ENCODE assay signal across 15 cellular contexts in the genomic region with DNA sequence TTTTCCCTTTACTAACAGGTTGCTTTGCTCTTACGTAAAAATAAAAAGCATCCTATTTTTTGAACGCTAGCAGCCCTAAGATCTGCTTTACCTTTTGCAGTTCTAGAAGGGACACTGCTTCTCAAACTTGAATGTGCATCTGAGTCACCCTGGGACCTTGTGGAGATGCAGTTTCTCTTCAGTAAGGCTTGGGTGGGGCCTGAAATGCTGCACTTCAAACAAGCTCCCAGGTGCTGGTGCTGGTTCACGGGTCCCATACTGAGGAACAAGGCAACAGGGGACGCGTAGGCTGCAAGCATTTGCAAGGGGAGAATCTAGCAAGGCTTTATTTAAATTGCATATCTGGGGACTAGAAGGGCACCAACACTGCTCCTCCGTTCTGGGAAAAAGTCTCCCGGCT. TPM values are rescaled to one million over a fixed set of nuclear protein-coding genes. Genes with fewer than 3 reads are reported as not detected.
DNase-seq lines count a peak whose midpoint lies in the region; ATAC-seq, FAIRE-seq and TF ChIP-seq lines count a peak whose summit lies in the region.
"Had no signal": no experiment of that assay in that cellular context is flagged by ENCODE, and none has a peak within 500 bp of the region (broad histone marks: within the 10 kb centered on the region; RNA-seq: fewer than 3 reads in every experiment).

No MANE protein-coding gene starts in this region.

- TF ChIP-seq EP300 in transverse colon (IDR thresholded peaks at IDR 0.05; ENCODE audit: low read depth), result no peak

- H3K27me3 Mint-ChIP-seq in Caco-2 (ENCODE audit: insufficient read depth, unreplicated experiment), result no peaks in the 10 kb centered on the region
- no peaks in the 10 kb centered on the region for H3K27me3 Mint-ChIP-seq in activated CD4-positive, alpha-beta memory T cell treated with anti-CD3 and anti-CD28 coated beads, Interleukin-2, amount 10 ng/mL, durations not matched to agents 7 days and 5 days
- H3K27me3 Mint-ChIP-seq: activated naive CD8-positive, alpha-beta T cell had no signal

- peaks cover 47% of the 10 kb centered on the region for H3K4me1 Mint-ChIP-seq in Caco-2 (ENCODE audit: low read depth, unreplicated experiment)
- peaks cover 78% of the 10 kb centered on the region for H3K4me1 Mint-ChIP-seq in activated CD4-positive, alpha-beta memory T cell treated with anti-CD3 and anti-CD28 coated beads, Interleukin-2, amount 10 ng/mL, durations not matched to agents 7 days and 5 days

- H3K79me2 ChIP-seq in HCT116 (ENCODE audit: insufficient read depth, low read length), result 0 out of 2 replicates have a peak, but pooled peaks cover 3% of the 10 kb centered on the region

- H3K9ac ChIP-seq in HCT116 (ENCODE audit: low read length) (peak overlapping the region; percentile 58), kidney (ENCODE audit: low read length in 2 of 2) (peak overlapping the region in 1 of 2 donors; percentile 51)

- H3K36me3 ChIP-seq in Caco-2 (ENCODE audit: control insufficient read depth, insufficient read depth, low read length) (no peaks in the 10 kb centered on the region), HCT116 (ENCODE audit: control insufficient read depth in 1 of 2, insufficient read depth in 2 of 2, low read length in 2 of 2) (no peaks in the 10 kb centered on the region), kidney (ENCODE audit: control insufficient read depth in 1 of 2, insufficient read depth in 2 of 2, low read length in 2 of 2) (no peaks in the 10 kb centered on the region), transverse colon (no peaks in the 10 kb centered on the region)

- TF ChIP-seq POLR2A in HCT116 (IDR thresholded peaks at IDR 0.05; ENCODE audit: borderline replicate concordance, extremely low read depth, insufficient read depth, insufficient read length), result no peak
- no peak for TF ChIP-seq POLR2A in transverse colon (IDR thresholded peaks at IDR 0.05)

- TF ChIP-seq RAD21 in HCT116 (IDR thresholded peaks at IDR 0.05; ENCODE audit: low read depth), result no peak

- RAD21 ChIA-PET in HCT116 (lab: Charles Lee; ENCODE audit: low non-redundant PET in 1 of 2, low total read pairs in 2 of 2, uncharacterized antibody in 2 of 2, unreplicated experiment in 2 of 2), result no interaction called here

- H4K20me1 ChIP-seq in HCT116 (ENCODE audit: insufficient read depth), result no peaks in the 10 kb centered on the region

- intact Hi-C loops in Caco-2 (cut with micrococcal nuclease; ENCODE audit: unreplicated experiment), result loop anchor here (1.0 to 2.0 kb wide), 4 partner anchors 8 to 69 kb away; no protein-coding TSS in a partner anchor
- intact Hi-C loops in HCT116 (cut with micrococcal nuclease), result no loop called here
- intact Hi-C loops in kidney (cut with DNase I), result no loop called here
- intact Hi-C loops in transverse colon (cut with DNase I; ENCODE audit: low total_unique reads), result no loop called here

- POLR2A ChIA-PET in Caco-2 (lab: Charles Lee), result interaction anchor here (0.9 to 2.2 kb wide), 3 partner anchors 8 to 30 kb away, joined by 3 to 14 read pairs (median 6); a partner anchor contains a TSS
- POLR2A ChIA-PET in HCT116 (lab: Charles Lee), result interaction anchor here (2.2 kb wide), 1 partner anchor 30 kb away, joined by 4 read pairs; a partner anchor contains a TSS
- POLR2A ChIA-PET in activated CD4-positive, alpha-beta memory T cell treated with anti-CD3 and anti-CD28 coated beads, Interleukin-2, amount 10 ng/mL, durations not matched to agents 7 days and 5 days (lab: Charles Lee), result interaction anchor here (0.7 to 15.3 kb wide), 7 partner anchors 12 to 70 kb away, joined by 3 to 299 read pairs (median 5); a partner anchor contains a TSS

- in situ Hi-C loops in GM13976 (cut with MboI; ENCODE audit: low sequenced_read_pairs, unreplicated experiment) (no loop called here), transverse colon (cut with MboI; ENCODE audit: low pct_ligation_motif_present in 1 of 4, low pct_unique_long_range_greater_than_20kb in 1 of 4, low sequenced_read_pairs in 3 of 4) (no loop called here)

- DNase-seq in Caco-2 (peak; percentile 38 to 57), HCT116 (ENCODE audit: low read depth, low spot score) (no peak), kidney (no peak), GM13976 (ENCODE audit: low spot score) (no peak), NCI-H1417 treated with DMSO at 0.1 percent for 48 hours (lab: John Stamatoyannopoulos, UW) (no peak), transverse colon (no peak)
- DNase-seq in activated CD4-positive, alpha-beta memory T cell treated with anti-CD3 and anti-CD28 coated beads, Interleukin-2, amount 10 ng/mL, durations not matched to agents 7 days and 5 days, result peak; percentile 39
- DNase-seq: activated CD8-positive, alpha-beta memory T cell treated with anti-CD3 and anti-CD28 coated beads for 24 hours; cortex of kidney; foreskin melanocyte; NCI-H446; RPMI8226 had no signal

- no peaks in the 10 kb centered on the region for H3K9me2 ChIP-seq in HCT116 (ENCODE audit: insufficient read depth)

- H3K27me3 ChIP-seq in Caco-2 (replicated peaks; ENCODE audit: control insufficient read depth, insufficient read depth, low read length) (no peaks in the 10 kb centered on the region), HCT116 (ENCODE audit: insufficient read depth, low read length) (no peaks in the 10 kb centered on the region), transverse colon (no peaks in the 10 kb centered on the region)

- WGBS in transverse colon (ENCODE audit: low coverage in 1 of 2), 2 donors, result 93 to 95% methylated on average over 4 to 7 of the region's 7 CpGs

- CTCF ChIA-PET in Caco-2 (lab: Charles Lee), result interaction anchor here (0.6 to 2.9 kb wide), 7 partner anchors 8 to 315 kb away, joined by 3 to 14 read pairs (median 3); a partner anchor contains a TSS
- CTCF ChIA-PET in HCT116 (lab: Charles Lee), result interaction anchor here (1.9 kb wide), 1 partner anchor 28 kb away, joined by 5 read pairs; no protein-coding TSS in a partner anchor
- CTCF ChIA-PET in activated CD4-positive, alpha-beta memory T cell treated with anti-CD3 and anti-CD28 coated beads, Interleukin-2, amount 10 ng/mL, durations not matched to agents 7 days and 5 days (lab: Charles Lee), result interaction anchor here (1.0 to 3.5 kb wide), 6 partner anchors 9 to 152 kb away, joined by 3 to 12 read pairs (median 4); a partner anchor contains a TSS

- H3K27ac Mint-ChIP-seq in Caco-2 (ENCODE audit: unreplicated experiment), result peak overlapping the region; percentile 89
- H3K27ac Mint-ChIP-seq in activated CD4-positive, alpha-beta memory T cell treated with anti-CD3 and anti-CD28 coated beads, Interleukin-2, amount 10 ng/mL, durations not matched to agents 7 days and 5 days, result peak overlapping the region; percentile 80
- H3K27ac Mint-ChIP-seq: activated naive CD8-positive, alpha-beta T cell; B cell had no signal

- no peak for TF ChIP-seq CTCF in Caco-2 (IDR thresholded peaks at IDR 0.05; ENCODE audit: insufficient read depth in 1 of 2, low read depth in 1 of 2, low read length in 1 of 2, severe bottlenecking in 1 of 2, unreplicated experiment in 1 of 2)
- TF ChIP-seq CTCF in HCT116 (IDR thresholded peaks at IDR 0.05 in 2 of 3, conservative IDR thresholded peaks at IDR 0.05 in 1 of 3; ENCODE audit: borderline replicate concordance in 1 of 3, insufficient read depth in 1 of 3, low read depth in 2 of 3, low read length in 2 of 3), result no peak
- TF ChIP-seq CTCF in kidney (IDR thresholded peaks at IDR 0.05; ENCODE audit: borderline replicate concordance, extremely low read depth, insufficient read depth), result no peak
- no peak for TF ChIP-seq CTCF in GM13976 (IDR thresholded peaks at IDR 0.05; ENCODE audit: borderline replicate concordance, control extremely low read depth, extremely low read depth, insufficient read depth, missing control alignments)
- no peak for TF ChIP-seq CTCF in transverse colon (IDR thresholded peaks at IDR 0.05)

- no peaks in the 10 kb centered on the region for H3K9me3 Mint-ChIP-seq in Caco-2 (ENCODE audit: unreplicated experiment)
- peaks cover 2% of the 10 kb centered on the region for H3K9me3 Mint-ChIP-seq in activated CD4-positive, alpha-beta memory T cell treated with anti-CD3 and anti-CD28 coated beads, Interleukin-2, amount 10 ng/mL, durations not matched to agents 7 days and 5 days

- H2AFZ ChIP-seq in HCT116 (ENCODE audit: low read depth, low read length, poor library complexity, severe bottlenecking), result no peak overlapping the region

- peak overlapping the region; percentile 78 for H3K4me2 ChIP-seq in HCT116 (ENCODE audit: low read length)

- peak; percentile 49 for ATAC-seq in HCT116
- ATAC-seq in GM18511 (IDR thresholded peaks at IDR 0.05; ENCODE audit: unreplicated experiment), result no peak

- H3K4me3 ChIP-seq in Caco-2 (ENCODE audit: low read depth, low read length) (peak overlapping the region; percentile 1), HCT116 (replicated peaks in 1 of 2; ENCODE audit: low read depth in 1 of 2, low read length in 2 of 2) (peak overlapping the region in 1 of 2 experiments; percentile 51; a peak in 3 of 4 replicates), kidney (ENCODE audit: low read length in 2 of 2) (peak overlapping the region; percentile 10 to 38), transverse colon (no peak overlapping the region)

- H3K4me1 ChIP-seq in Caco-2, result peaks cover 76% of the 10 kb centered on the region
- H3K4me1 ChIP-seq in HCT116 (ENCODE audit: control insufficient read depth in 1 of 2, insufficient read depth in 2 of 2, low read length in 2 of 2), result peaks cover 52 to 98% of the 10 kb centered on the region in 2 experiments
- peaks cover 8 to 29% of the 10 kb centered on the region in 2 donors for H3K4me1 ChIP-seq in kidney (ENCODE audit: control insufficient read depth in 1 of 2, insufficient read depth in 1 of 2, low read depth in 1 of 2, low read length in 2 of 2)
- peaks cover 4 to 26% (median 17%) of the 10 kb centered on the region in 4 donors for H3K4me1 ChIP-seq in transverse colon

- H3K9me3 ChIP-seq in Caco-2 (no peaks in the 10 kb centered on the region), HCT116 (ENCODE audit: control insufficient read depth in 1 of 2, insufficient read depth in 1 of 2, low read depth in 1 of 2, low read length in 2 of 2) (no peaks in the 10 kb centered on the region), kidney (ENCODE audit: control insufficient read depth in 1 of 2, low read length in 2 of 2) (no peaks in the 10 kb centered on the region), transverse colon (no peaks in the 10 kb centered on the region)

- peak overlapping the region; percentile 77 for H3K4me3 Mint-ChIP-seq in Caco-2 (ENCODE audit: unreplicated experiment)
- peak overlapping the region; percentile 28 for H3K4me3 Mint-ChIP-seq in activated CD4-positive, alpha-beta memory T cell treated with anti-CD3 and anti-CD28 coated beads, Interleukin-2, amount 10 ng/mL, durations not matched to agents 7 days and 5 days
- H3K4me3 Mint-ChIP-seq: activated naive CD8-positive, alpha-beta T cell; B cell had no signal

- no peak overlapping the region for H3K27ac ChIP-seq in HCT116 (ENCODE audit: low read depth, low read length)
- peak overlapping the region; percentile 68 to 83 for H3K27ac ChIP-seq in kidney (ENCODE audit: low read depth in 2 of 2, low read length in 2 of 2)
- no peak overlapping the region for H3K27ac ChIP-seq in transverse colon

- no TSS peak for BruUV-seq in Caco-2 (replicated peaks; lab: Mats Ljungman, UMichigan)
- no TSS peak for BruUV-seq in HCT116 (replicated peaks; lab: Mats Ljungman, UMichigan)

- FAIRE-seq in kidney (lab: Jason Lieb, UNC), result no peak

- peaks cover 6% of the 10 kb centered on the region for H3K36me3 Mint-ChIP-seq in Caco-2 (ENCODE audit: insufficient read depth, unreplicated experiment)
- peaks cover 37% of the 10 kb centered on the region for H3K36me3 Mint-ChIP-seq in activated CD4-positive, alpha-beta memory T cell treated with anti-CD3 and anti-CD28 coated beads, Interleukin-2, amount 10 ng/mL, durations not matched to agents 7 days and 5 days (ENCODE audit: low read depth)
- H3K36me3 Mint-ChIP-seq: activated naive CD8-positive, alpha-beta T cell had no signal

RNA-seq across cellular contexts. Expression of a gene that starts 30.0 kb away (rescaled TPM):
- total RNA-seq in Caco-2 (2022) (10.6 and 11.0 TPM in 2 replicates), HCT116 (2021; ENCODE audit: unreplicated experiment) (2.8 TPM), kidney (3.9 TPM), transverse colon (1 to 10 TPM; 1.5 to 8.4 (median 4.2) TPM)
- polyA plus RNA-seq in HCT116 (2012), result 1.2 and 1.4 TPM in 2 replicates
- total RNA-seq in activated CD4-positive, alpha-beta memory T cell treated with anti-CD3 and anti-CD28 coated beads, Interleukin-2, amount 10 ng/mL, durations not matched to agents 7 days and 5 days, result 10 to 100 TPM; 19.8 to 21.0 TPM
- 3.2 TPM for polyA plus RNA-seq in kidney (ENCODE audit: insufficient read depth, low read depth, low replicate concordance)

Comparison
In these comparisons a context has a peak if more than half of its experiments do, and no peak if none do; other contexts are left out.
1. DNase-seq: peak in Caco-2 (2 of 2) and activated CD4-positive, alpha-beta memory T cell treated with anti-CD3 and anti-CD28 coated beads, Interleukin-2, amount 10 ng/mL, durations not matched to agents 7 days and 5 days (single experiment); none in HCT116 (single experiment), kidney (single experiment), GM13976 (single experiment), NCI-H1417 treated with DMSO at 0.1 percent for 48 hours (single experiment) and transverse colon (single experiment).
2. H3K4me3 ChIP-seq: peak in Caco-2 (single experiment) and kidney (2 of 2); none in transverse colon (0 of 4).
3. H3K27ac ChIP-seq: peak in kidney (2 of 2); none in HCT116 (single experiment) and transverse colon (0 of 4).